In genomic region chr7:74730186-74730585, GRCh38 we compare ENCODE assay signal across 1 cellular context. TPM values are rescaled to one million over a fixed set of nuclear protein-coding genes. Genes with fewer than 3 reads are reported as not detected.
"Had no signal": no experiment of that assay in that cellular context is flagged by ENCODE, and none has a peak within 500 bp of the region (broad histone marks: within the 10 kb centered on the region; RNA-seq: fewer than 3 reads in every experiment).

No MANE protein-coding gene starts in this region.

RNA-seq across cellular contexts. Expression of gene NCF1, which starts 43.6 kb away (rescaled TPM):
- total RNA-seq: HT-29 had no signal
